Comparison of ENCODE assay signal across 21 cellular contexts in genomic region chr1:22437573-22437972, GRCh38.
"Had no signal": no experiment of that assay in that cellular context is flagged by ENCODE, and none has a peak within 500 bp of the region (broad histone marks: within the 10 kb centered on the region; RNA-seq: fewer than 3 reads in every experiment).

No MANE protein-coding gene starts in this region.

- H3K4me1 Mint-ChIP-seq: activated CD4-positive, alpha-beta T cell treated with anti-CD3 and anti-CD28 coated beads, Interleukin-2, amount 10 ng/mL, durations not matched to agents 24 days and 14 days; activated naive CD8-positive, alpha-beta T cell treated with anti-CD3 and anti-CD28 coated beads for 36 hours; activated T-helper 17 cell treated with anti-CD3 and anti-CD28 coated beads, Interleukin-2, amount 50 U/mL, for 72 hours; brain; central memory CD8-positive, alpha-beta T cell had no signal

- H3K4me1 ChIP-seq: colonic mucosa, upper lobe of right lung had no signal

- H3K4me3 Mint-ChIP-seq: activated CD4-positive, alpha-beta T cell treated with anti-CD3 and anti-CD28 coated beads, Interleukin-2, amount 10 ng/mL, durations not matched to agents 24 days and 14 days; activated CD8-positive, alpha-beta T cell treated with anti-CD3 and anti-CD28 coated beads for 36 hours; activated naive CD8-positive, alpha-beta T cell treated with anti-CD3 and anti-CD28 coated beads for 36 hours; activated T-helper 17 cell treated with anti-CD3 and anti-CD28 coated beads, Interleukin-2, amount 50 U/mL, for 72 hours; brain; central memory CD8-positive, alpha-beta T cell; endodermal cell; nephron progenitor cell had no signal

- H3K36me3 Mint-ChIP-seq: activated naive CD8-positive, alpha-beta T cell treated with anti-CD3 and anti-CD28 coated beads for 36 hours had no signal

- H3K4me3 ChIP-seq: colonic mucosa, heart right ventricle, upper lobe of right lung had no signal

- H3K27ac ChIP-seq: colonic mucosa, heart right ventricle, upper lobe of right lung had no signal

- ATAC-seq: activated CD8-positive, alpha-beta T cell treated with anti-CD3 and anti-CD28 coated beads for 36 hours; activated T-helper 17 cell treated with anti-CD3 and anti-CD28 coated beads, Interleukin-2, amount 50 U/mL, for 72 hours; heart right ventricle; left ventricle myocardium superior; upper lobe of right lung had no signal

- H3K27me3 ChIP-seq: colonic mucosa, upper lobe of right lung had no signal

- DNase-seq: activated CD4-positive, alpha-beta T cell treated with anti-CD3 and anti-CD28 coated beads, Interleukin-2, amount 10 ng/mL, durations not matched to agents 24 days and 14 days; activated CD8-positive, alpha-beta T cell treated with anti-CD3 and anti-CD28 coated beads for 36 hours; activated naive CD4-positive, alpha-beta T cell; activated naive CD8-positive, alpha-beta T cell treated with anti-CD3 and anti-CD28 coated beads for 36 hours; activated T-cell treated with anti-CD3 and anti-CD28 coated beads, Interleukin-2, amount 50 U/mL, for 1 hour; colonic mucosa; endodermal cell; heart right ventricle; kidney glomerular epithelial cell; left ventricle myocardium superior; nephron progenitor cell; nucleus accumbens; retina; stimulated activated CD4-positive, alpha-beta T cell treated with anti-CD3 and anti-CD28 coated beads, Interleukin-1b, Interleukin-23, amount 100 ng/mL, for 48 hours; stimulated activated CD8-positive, alpha-beta memory T cell treated with anti-CD3 and anti-CD28 coated beads, Interleukin-4, amount 100 ng/mL, for 48 hours; stimulated activated naive CD4-positive, alpha-beta T cell; T-helper 9 cell; upper lobe of right lung had no signal

- H3K36me3 ChIP-seq: colonic mucosa, heart right ventricle, upper lobe of right lung had no signal

- H3K9me3 ChIP-seq: colonic mucosa had no signal

- H3K27ac Mint-ChIP-seq: activated CD4-positive, alpha-beta T cell treated with anti-CD3 and anti-CD28 coated beads, Interleukin-2, amount 10 ng/mL, durations not matched to agents 24 days and 14 days; activated CD8-positive, alpha-beta T cell treated with anti-CD3 and anti-CD28 coated beads for 36 hours; activated naive CD8-positive, alpha-beta T cell treated with anti-CD3 and anti-CD28 coated beads for 36 hours; activated T-helper 17 cell treated with anti-CD3 and anti-CD28 coated beads, Interleukin-2, amount 50 U/mL, for 72 hours; brain; endodermal cell; nephron progenitor cell had no signal
